17 cellular contexts compared by ENCODE assay signal in genomic region chr5:111498346-111498745, GRCh38. TPM values are rescaled to one million over a fixed set of nuclear protein-coding genes. Genes with fewer than 3 reads are reported as not detected.
A peak's percentile ranks its signal among the peaks of the same experiment; 100 is the strongest.
DNase-seq lines count a peak whose midpoint lies in the region; ATAC-seq and TF ChIP-seq lines count a peak whose summit lies in the region.
"Had no signal": no experiment of that assay in that cellular context is flagged by ENCODE, and none has a peak within 500 bp of the region (broad histone marks: within the 10 kb centered on the region; RNA-seq: fewer than 3 reads in every experiment).

No MANE protein-coding gene starts in this region.

- CTCF ChIA-PET in CD4-positive, alpha-beta T cell (lab: Charles Lee): no interaction called here

- H3K4me3 Mint-ChIP-seq in CD4-positive, alpha-beta T cell: no peak overlapping the region
- H3K4me3 Mint-ChIP-seq in T-helper 17 cell: no peak overlapping the region
- no peak overlapping the region for H3K4me3 Mint-ChIP-seq in effector memory CD8-positive, alpha-beta T cell

- intact Hi-C loops in CD4-positive, alpha-beta T cell (cut with DNase I, micrococcal nuclease): no loop called here

- no peaks in the 10 kb centered on the region for H3K27me3 Mint-ChIP-seq in CD4-positive, alpha-beta T cell
- H3K27me3 Mint-ChIP-seq in T-helper 17 cell: no peaks in the 10 kb centered on the region
- H3K27me3 Mint-ChIP-seq in effector memory CD8-positive, alpha-beta T cell: no peaks in the 10 kb centered on the region

- no peak for DNase-seq in CD4-positive, alpha-beta T cell
- DNase-seq in T-helper 17 cell (no peak), globus pallidus (ENCODE audit: low spot score) (no peak), NOMO-1 (lab: John Stamatoyannopoulos, UW; ENCODE audit: unreplicated experiment in 2 of 2) (no peak), GM20000 (ENCODE audit: low spot score) (no peak), mesenteric fat pad (ENCODE audit: low spot score) (no peak)
- DNase-seq in effector memory CD8-positive, alpha-beta T cell: no peak
- DNase-seq: activated CD4-positive, alpha-beta T cell treated with anti-CD3 and anti-CD28 coated beads, Interleukin-2, amount 50 U/mL, for 1 hour; colonic mucosa; hippocampal formation; mesendoderm; NCI-H1436 treated with DMSO at 0.1 percent for 48 hours; Peyer's patch; retina; SK-N-SH; thyroid gland had no signal

- peaks cover 21% of the 10 kb centered on the region for H3K36me3 Mint-ChIP-seq in CD4-positive, alpha-beta T cell (ENCODE audit: low read depth)
- H3K36me3 Mint-ChIP-seq in T-helper 17 cell (ENCODE audit: low read depth): peaks cover 3% of the 10 kb centered on the region
- H3K36me3 Mint-ChIP-seq in effector memory CD8-positive, alpha-beta T cell (ENCODE audit: insufficient read depth): peaks cover 21% of the 10 kb centered on the region

- H3K27me3 ChIP-seq in CD4-positive, alpha-beta T cell (ENCODE audit: control insufficient read depth, insufficient read depth, low read length): no peaks in the 10 kb centered on the region
- H3K27me3 ChIP-seq: colonic mucosa, Peyer's patch, thyroid gland had no signal

- H3K9me3 Mint-ChIP-seq in CD4-positive, alpha-beta T cell: no peaks in the 10 kb centered on the region
- H3K9me3 Mint-ChIP-seq in effector memory CD8-positive, alpha-beta T cell: no peaks in the 10 kb centered on the region

- ATAC-seq in CD4-positive, alpha-beta T cell (ENCODE audit: poor library complexity): no peak
- ATAC-seq in GM18511 (IDR thresholded peaks at IDR 0.05; ENCODE audit: unreplicated experiment): peak; percentile 55
- ATAC-seq in T-helper 17 cell: no peak
- no peak for ATAC-seq in effector memory CD8-positive, alpha-beta T cell (replicated peaks)

- peaks cover 19% of the 10 kb centered on the region for H3K4me1 Mint-ChIP-seq in CD4-positive, alpha-beta T cell (ENCODE audit: low read depth)
- peaks cover 5% of the 10 kb centered on the region for H3K4me1 Mint-ChIP-seq in T-helper 17 cell
- H3K4me1 Mint-ChIP-seq in effector memory CD8-positive, alpha-beta T cell (ENCODE audit: low read depth in 2 of 2): peaks cover 2 to 10% of the 10 kb centered on the region in 2 donors

- H3K27ac ChIP-seq in CD4-positive, alpha-beta T cell (ENCODE audit: low read depth, low read length): no peak overlapping the region
- H3K27ac ChIP-seq: colonic mucosa, Peyer's patch, thyroid gland had no signal

- no peaks in the 10 kb centered on the region for H3K9me3 ChIP-seq in CD4-positive, alpha-beta T cell (ENCODE audit: control insufficient read depth, low read length)
- no peaks in the 10 kb centered on the region for H3K9me3 ChIP-seq in T-helper 17 cell (ENCODE audit: control insufficient read depth, low read length, poor library complexity, severe bottlenecking)
- H3K9me3 ChIP-seq: colonic mucosa, Peyer's patch, SK-N-SH, thyroid gland had no signal

- no peak for TF ChIP-seq CTCF in CD4-positive, alpha-beta T cell (IDR thresholded peaks at IDR 0.05)
- TF ChIP-seq CTCF in GM20000 (IDR thresholded peaks at IDR 0.05; ENCODE audit: extremely low read depth, missing control alignments): no peak

- H3K27ac Mint-ChIP-seq in CD4-positive, alpha-beta T cell: peak overlapping the region; percentile 45
- H3K27ac Mint-ChIP-seq in T-helper 17 cell: peak overlapping the region; percentile 53
- H3K27ac Mint-ChIP-seq in effector memory CD8-positive, alpha-beta T cell: peak overlapping the region; percentile 74 to 90

- POLR2A ChIA-PET in CD4-positive, alpha-beta T cell (lab: Charles Lee): no interaction called here

RNA-seq across cellular contexts. Expression of gene STARD4, which starts 14.0 kb away (rescaled TPM):
- total RNA-seq in CD4-positive, alpha-beta T cell: 10 to 100 TPM; 14.9 to 15.2 TPM
- 10 to 100 TPM; 18.8 to 29.9 TPM for total RNA-seq in T-helper 17 cell
- 10.7 TPM for total RNA-seq in mesenteric fat pad
